23 cellular contexts compared by ENCODE assay signal in the genomic region with DNA sequence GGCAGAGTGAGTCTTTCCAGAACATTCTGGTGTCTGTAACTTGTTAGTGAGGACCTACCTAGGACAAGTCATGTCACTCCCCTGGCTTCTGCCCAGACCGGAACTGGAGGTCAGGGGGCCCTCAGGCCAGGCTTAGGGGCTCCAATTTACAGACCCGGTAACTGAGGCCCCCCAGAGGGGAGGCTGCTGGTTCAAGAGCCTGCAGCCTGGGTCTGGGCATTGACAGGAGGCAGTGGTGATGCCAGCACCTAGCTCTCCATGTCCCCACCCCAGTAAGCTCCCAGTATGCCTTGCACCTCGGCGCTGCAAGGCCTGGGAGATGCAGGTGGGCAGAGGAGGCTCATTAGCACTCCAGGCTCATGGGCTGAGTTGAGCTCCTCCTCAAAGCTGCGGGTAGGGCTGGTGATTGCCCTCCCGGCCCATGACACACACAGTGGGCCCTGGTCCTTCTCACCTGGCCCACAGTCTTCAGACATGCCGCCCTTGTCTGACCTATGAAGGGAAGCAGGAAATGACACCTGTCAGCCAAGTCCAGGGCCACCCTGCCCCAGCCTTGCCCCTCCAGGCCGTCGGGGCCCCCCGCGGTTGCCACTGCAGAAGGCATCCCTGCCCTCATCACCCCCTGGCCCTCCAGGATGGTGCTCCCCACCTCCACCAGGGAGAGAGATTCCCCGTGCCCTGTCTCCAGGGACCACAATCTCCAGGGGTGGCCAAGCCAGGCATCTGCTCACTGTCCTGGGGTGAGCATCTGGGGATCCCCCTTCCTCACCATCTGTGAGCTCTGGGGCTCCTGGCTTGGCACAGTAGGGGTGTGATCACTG.
A peak's percentile ranks its signal among the peaks of the same experiment; 100 is the strongest.
DNase-seq lines count a peak whose midpoint lies in the region; ATAC-seq, FAIRE-seq and TF ChIP-seq lines count a peak whose summit lies in the region.
"Had no signal": no experiment of that assay in that cellular context is flagged by ENCODE, and none has a peak within 500 bp of the region (broad histone marks: within the 10 kb centered on the region; RNA-seq: fewer than 3 reads in every experiment).

No MANE protein-coding gene starts in this region.

- no TSS peak for BruUV-seq in HepG2 (replicated peaks; lab: Mats Ljungman, UMichigan)

- intact Hi-C loops in HepG2 (cut with micrococcal nuclease; ENCODE audit: unreplicated experiment), result no loop called here
- intact Hi-C loops in upper lobe of right lung (cut with DNase I), result no loop called here

- no peak overlapping the region for H3K4me2 ChIP-seq in HepG2 (ENCODE audit: low read depth, low read length)
- no peak overlapping the region for H3K4me2 ChIP-seq in osteoblast (ENCODE audit: insufficient read depth, low read length)
- H3K4me2 ChIP-seq: GM23338 had no signal

- H3K36me3 ChIP-seq in HepG2 (replicated peaks in 1 of 2; ENCODE audit: control insufficient read depth in 1 of 2, insufficient read depth in 2 of 2, low read length in 2 of 2) (no peaks in the 10 kb centered on the region), osteoblast (ENCODE audit: insufficient read depth, low read length) (no peaks in the 10 kb centered on the region), upper lobe of right lung (no peaks in the 10 kb centered on the region)

- no peaks in the 10 kb centered on the region for H3K27me3 ChIP-seq in HepG2 (ENCODE audit: control insufficient read depth in 1 of 2, insufficient read depth in 2 of 2, low read length in 2 of 2)
- H3K27me3 ChIP-seq in osteoblast (ENCODE audit: insufficient read depth, low read length), result no peaks in the 10 kb centered on the region
- H3K27me3 ChIP-seq in upper lobe of right lung, result no peaks in the 10 kb centered on the region

- TF ChIP-seq CTCF in HepG2 (CRISPR knock-in tag; IDR thresholded peaks at IDR 0.05), result no peak
- no peak for TF ChIP-seq CTCF in osteoblast (IDR thresholded peaks at IDR 0.05; ENCODE audit: extremely low read depth, low read depth, low read length)
- no peak for TF ChIP-seq CTCF in upper lobe of right lung (IDR thresholded peaks at IDR 0.05)

- TF ChIP-seq EP300 in HepG2 (IDR thresholded peaks at IDR 0.05; ENCODE audit: low read depth in 2 of 2, low read length in 2 of 2) (no peak), HepG2 (CRISPR knock-in tag; IDR thresholded peaks at IDR 0.05; ENCODE audit: borderline replicate concordance) (no peak)

- no peak for FAIRE-seq in HepG2 (lab: Jason Lieb, UNC)
- FAIRE-seq: G401.6 had no signal

- TF ChIP-seq RAD21 in HepG2 (CRISPR knock-in tag; IDR thresholded peaks at IDR 0.05), result no peak

- H3K4me1 ChIP-seq in HepG2 (ENCODE audit: insufficient read depth, low read length) (no peaks in the 10 kb centered on the region), osteoblast (ENCODE audit: insufficient read depth, low read length) (no peaks in the 10 kb centered on the region), upper lobe of right lung (no peaks in the 10 kb centered on the region)
- H3K4me1 ChIP-seq: Caco-2 had no signal

- TF ChIP-seq POLR2A in HepG2 (IDR thresholded peaks at IDR 0.05; ENCODE audit: insufficient read depth in 1 of 2, low read depth in 2 of 2, low read length in 2 of 2), result no peak

- no peaks in the 10 kb centered on the region for H4K20me1 ChIP-seq in HepG2 (ENCODE audit: insufficient read depth, low read length)
- H4K20me1 ChIP-seq in osteoblast (ENCODE audit: insufficient read depth, low read length), result no peaks in the 10 kb centered on the region

- WGBS in HepG2 (ENCODE audit: low lambda C conversion rate), result 41% methylated on average over 3 of the region's 12 CpGs

- H3K4me3 ChIP-seq in HepG2 (replicated peaks in 1 of 3; ENCODE audit: insufficient read depth in 1 of 3, low read depth in 2 of 3, low read length in 3 of 3), result no peak overlapping the region
- H3K4me3 ChIP-seq in osteoblast (ENCODE audit: insufficient read depth, low read length), result no peak overlapping the region
- H3K4me3 ChIP-seq in upper lobe of right lung, result no peak overlapping the region
- H3K4me3 ChIP-seq: GM23338 had no signal

- POLR2A ChIA-PET in HepG2 (lab: Yijun Ruan, JAX), result interaction anchor here (1.0 kb wide), 1 partner anchor 12 kb away, joined by 3 read pairs; no protein-coding TSS in a partner anchor

- H3K27ac ChIP-seq in HepG2 (ENCODE audit: extremely low read length, insufficient read depth, low read length), result no peak overlapping the region
- no peak overlapping the region for H3K27ac ChIP-seq in osteoblast (ENCODE audit: low read depth, low read length)
- no peak overlapping the region for H3K27ac ChIP-seq in upper lobe of right lung
- H3K27ac ChIP-seq: 22Rv1, C4-2B, RWPE1 had no signal

- in situ Hi-C loops in HepG2 (cut with HindIII; ENCODE audit: extremely low pct_ligation_motif_present, low pct_unique_long_range_greater_than_20kb), result loop anchor here (25.0 kb wide), 1 partner anchor 155 kb away; the partner anchor contains the start of genes SBDS and TYW1

- H3K9me3 ChIP-seq in HepG2 (ENCODE audit: low read length) (no peaks in the 10 kb centered on the region), osteoblast (ENCODE audit: low read depth, low read length) (no peaks in the 10 kb centered on the region), upper lobe of right lung (no peaks in the 10 kb centered on the region)
- H3K9me3 ChIP-seq: Caco-2 had no signal

- ATAC-seq in HepG2 (peak; percentile 34), upper lobe of right lung (peak; percentile 13)
- ATAC-seq in activated CD4-positive, CD25-positive, alpha-beta regulatory T cell treated with anti-CD3 and anti-CD28 coated beads, Interleukin-2, amount 50 U/mL, for 24 hours, result no peak
- ATAC-seq: CD8-positive, alpha-beta T cell; GM23338 had no signal

- DNase-seq in activated effector memory CD4-positive, alpha-beta T cell treated with anti-CD3 and anti-CD28 coated beads, Interleukin-2, amount 50 U/mL, for 16 hours, result peak; percentile 54
- DNase-seq in activated effector memory CD4-positive, alpha-beta T cell treated with Interleukin-2 at 50 U/mL for 16 hours, result no peak
- DNase-seq in HepG2 (ENCODE audit: low spot score) (no peak), osteoblast (ENCODE audit: insufficient read length, low spot score, missing footprints) (peak; percentile 68), upper lobe of right lung (no peak), dermis blood vessel endothelial cell (no peak), medulla oblongata (ENCODE audit: extremely low spot score) (no peak)
- DNase-seq: CD8-positive, alpha-beta T cell; HCEC 1CT; NCI-H1048; NCI-H1417; NCI-H1694; NCI-H2029 treated with DMSO at 0.1 percent for 48 hours; NCI-H2227 treated with DMSO at 0.1 percent for 48 hours; NCI-H526 treated with DMSO at 0.1 percent for 48 hours; SHP77 treated with DMSO at 0.1 percent for 48 hours had no signal

- no peaks in the 10 kb centered on the region for H3K79me2 ChIP-seq in HepG2 (ENCODE audit: insufficient read depth, low read length)
- H3K79me2 ChIP-seq in osteoblast (ENCODE audit: insufficient read depth, low read length), result no peaks in the 10 kb centered on the region

- H2AFZ ChIP-seq in HepG2 (ENCODE audit: low read length) (peak overlapping the region; percentile 15), osteoblast (ENCODE audit: low read length) (no peak overlapping the region)
- H2AFZ ChIP-seq: GM23338 had no signal

- CTCF ChIA-PET in HepG2 (lab: Yijun Ruan, JAX; ENCODE audit: low intra/inter-chr PET ratio, low total read pairs), result no interaction called here

- H3K9ac ChIP-seq in HepG2 (ENCODE audit: insufficient read depth, low read depth, low read length), result no peak overlapping the region

TF ChIP-seq in HepG2, 621 proteins besides CTCF, POLR2A, EP300 and RAD21:
- no peak for TF ChIP-seq ZNF496 (CRISPR knock-in tag; IDR thresholded peaks at IDR 0.05; ENCODE audit: insufficient replicate concordance)
- TF ChIP-seq, protein P1, sequence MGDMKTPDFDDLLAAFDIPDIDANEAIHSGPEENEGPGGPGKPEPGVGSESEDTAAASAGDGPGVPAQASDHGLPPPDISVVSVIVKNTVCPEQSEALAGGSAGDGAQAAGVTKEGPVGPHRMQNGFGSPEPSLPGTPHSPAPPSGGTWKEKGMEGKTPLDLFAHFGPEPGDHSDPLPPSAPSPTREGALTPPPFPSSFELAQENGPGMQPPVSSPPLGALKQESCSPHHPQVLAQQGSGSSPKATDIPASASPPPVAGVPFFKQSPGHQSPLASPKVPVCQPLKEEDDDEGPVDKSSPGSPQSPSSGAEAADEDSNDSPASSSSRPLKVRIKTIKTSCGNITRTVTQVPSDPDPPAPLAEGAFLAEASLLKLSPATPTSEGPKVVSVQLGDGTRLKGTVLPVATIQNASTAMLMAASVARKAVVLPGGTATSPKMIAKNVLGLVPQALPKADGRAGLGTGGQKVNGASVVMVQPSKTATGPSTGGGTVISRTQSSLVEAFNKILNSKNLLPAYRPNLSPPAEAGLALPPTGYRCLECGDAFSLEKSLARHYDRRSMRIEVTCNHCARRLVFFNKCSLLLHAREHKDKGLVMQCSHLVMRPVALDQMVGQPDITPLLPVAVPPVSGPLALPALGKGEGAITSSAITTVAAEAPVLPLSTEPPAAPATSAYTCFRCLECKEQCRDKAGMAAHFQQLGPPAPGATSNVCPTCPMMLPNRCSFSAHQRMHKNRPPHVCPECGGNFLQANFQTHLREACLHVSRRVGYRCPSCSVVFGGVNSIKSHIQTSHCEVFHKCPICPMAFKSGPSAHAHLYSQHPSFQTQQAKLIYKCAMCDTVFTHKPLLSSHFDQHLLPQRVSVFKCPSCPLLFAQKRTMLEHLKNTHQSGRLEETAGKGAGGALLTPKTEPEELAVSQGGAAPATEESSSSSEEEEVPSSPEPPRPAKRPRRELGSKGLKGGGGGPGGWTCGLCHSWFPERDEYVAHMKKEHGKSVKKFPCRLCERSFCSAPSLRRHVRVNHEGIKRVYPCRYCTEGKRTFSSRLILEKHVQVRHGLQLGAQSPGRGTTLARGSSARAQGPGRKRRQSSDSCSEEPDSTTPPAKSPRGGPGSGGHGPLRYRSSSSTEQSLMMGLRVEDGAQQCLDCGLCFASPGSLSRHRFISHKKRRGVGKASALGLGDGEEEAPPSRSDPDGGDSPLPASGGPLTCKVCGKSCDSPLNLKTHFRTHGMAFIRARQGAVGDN (CRISPR knock-in tag; IDR thresholded peaks at IDR 0.05), result peak; percentile 29
TF ChIP-seq in HepG2: peak in this region for 1.

Comparison
In these comparisons a context has a peak if more than half of its experiments do, and no peak if none do; other contexts are left out.
1. DNase-seq: peak in activated effector memory CD4-positive, alpha-beta T cell treated with anti-CD3 and anti-CD28 coated beads, Interleukin-2, amount 50 U/mL, for 16 hours (single experiment) and osteoblast (single experiment); none in activated effector memory CD4-positive, alpha-beta T cell treated with Interleukin-2 at 50 U/mL for 16 hours (single experiment), HepG2 (single experiment), upper lobe of right lung (single experiment), dermis blood vessel endothelial cell (single experiment) and medulla oblongata (single experiment).
2. ATAC-seq: peak in HepG2 (single experiment) and upper lobe of right lung (single experiment); none in activated CD4-positive, CD25-positive, alpha-beta regulatory T cell treated with anti-CD3 and anti-CD28 coated beads, Interleukin-2, amount 50 U/mL, for 24 hours (0 of 2).